8 cellular contexts compared by ENCODE assay signal in genomic region chr10:71266147-71266917, GRCh38. TPM values are rescaled to one million over a fixed set of nuclear protein-coding genes. Genes with fewer than 3 reads are reported as not detected.
DNase-seq lines count a peak whose midpoint lies in the region; ATAC-seq, FAIRE-seq and TF ChIP-seq lines count a peak whose summit lies in the region.

No MANE protein-coding gene starts in this region.

- H3K9ac ChIP-seq in H9 (ENCODE audit: extremely low read depth, insufficient read length, low read length): no peak overlapping the region

- H2AK5ac ChIP-seq in H9 (ENCODE audit: insufficient read length, low read length): no peak overlapping the region

- no peak overlapping the region; the same call in 1 of the 2 replicates for H3K4ac ChIP-seq in H9 (ENCODE audit: low read depth, low read length)

- H3K14ac ChIP-seq in H9 (ENCODE audit: insufficient read depth, low read length): peak overlapping the region; percentile 18

- H3K9me3 Mint-ChIP-seq in H9: peaks cover 0 to 3% of the 10 kb centered on the region in 2 experiments; a peak in 1 of 5 replicates
- no peaks in the 10 kb centered on the region for H3K9me3 Mint-ChIP-seq in stimulated activated effector memory CD8-positive, alpha-beta T cell treated with anti-CD3 and anti-CD28 coated beads, Interleukin-12 subunit alpha, Interleukin-12 subunit beta, amount 100 ng/mL, for 72 hours

- H3K36me3 Mint-ChIP-seq in H9 (ENCODE audit: insufficient read depth in 1 of 3, low read depth in 3 of 3): no peaks in the 10 kb centered on the region; a peak in 1 of 7 replicates
- H3K36me3 Mint-ChIP-seq in stimulated activated effector memory CD8-positive, alpha-beta T cell treated with anti-CD3 and anti-CD28 coated beads, Interleukin-12 subunit alpha, Interleukin-12 subunit beta, amount 100 ng/mL, for 72 hours: no peaks in the 10 kb centered on the region

- DNase-seq in H9: no peak
- DNase-seq in RWPE1 (ENCODE audit: low spot score): peak; percentile 74
- DNase-seq in left cardiac atrium: peak; percentile 60
- peak; percentile 58 for DNase-seq in small intestine
- DNase-seq in cerebellum (ENCODE audit: low spot score): no peak
- no peak for DNase-seq in OCI-M2 (lab: John Stamatoyannopoulos, UW; ENCODE audit: unreplicated experiment)
- DNase-seq in stimulated activated effector memory CD8-positive, alpha-beta T cell treated with anti-CD3 and anti-CD28 coated beads, Interleukin-12 subunit alpha, Interleukin-12 subunit beta, amount 100 ng/mL, for 72 hours (ENCODE audit: low spot score in 2 of 2): no peak
- DNase-seq in retina: no peak

- no peak overlapping the region for H4K8ac ChIP-seq in H9 (replicated peaks; ENCODE audit: insufficient read length, low read depth, low read length)

- no peak overlapping the region for H2BK120ac ChIP-seq in H9 (ENCODE audit: low read depth, low read length, poor library complexity, severe bottlenecking)

- no peak overlapping the region for H4K5ac ChIP-seq in H9 (ENCODE audit: insufficient read length, low read depth, low read length)

- H3K79me1 ChIP-seq in H9 (ENCODE audit: insufficient read depth, low read depth, low read length, poor library complexity, severe bottlenecking): no peaks in the 10 kb centered on the region

- no peak overlapping the region for H3K56ac ChIP-seq in H9 (ENCODE audit: insufficient read length, low read depth, low read length)

- no peaks in the 10 kb centered on the region for H4K20me1 ChIP-seq in H9 (ENCODE audit: control insufficient read depth, insufficient read depth, insufficient read length)

- FAIRE-seq in small intestine (lab: Jason Lieb, UNC): no peak

- no CpG with 5 or more reads among the region's 18 CpGs for WGBS in H9 (ENCODE audit: extremely low coverage, insufficient read length, low lambda C conversion rate)
- 28 to 52% (median 43%) methylated on average over 18 of the region's 18 CpGs for WGBS in small intestine, 3 donors

- H3K27ac ChIP-seq in H9 (ENCODE audit: insufficient read length, low read depth, low read length) (no peak overlapping the region), RWPE1 (peak overlapping the region; percentile 85), small intestine (ENCODE audit: low read depth in 1 of 2, low read length in 1 of 2) (peak overlapping the region in 1 of 2 donors; percentile 57)

- no peak overlapping the region for H3K4me3 Mint-ChIP-seq in H9
- no peak overlapping the region for H3K4me3 Mint-ChIP-seq in stimulated activated effector memory CD8-positive, alpha-beta T cell treated with anti-CD3 and anti-CD28 coated beads, Interleukin-12 subunit alpha, Interleukin-12 subunit beta, amount 100 ng/mL, for 72 hours

- H3K4me2 ChIP-seq in H9 (ENCODE audit: insufficient read depth, insufficient read length, low read length): no peak overlapping the region

- H2AFZ ChIP-seq in H9 (ENCODE audit: low read length): no peak overlapping the region

- no peaks in the 10 kb centered on the region for H3K27me3 ChIP-seq in H9 (ENCODE audit: insufficient read depth, low read length)
- no peaks in the 10 kb centered on the region for H3K27me3 ChIP-seq in small intestine (ENCODE audit: control insufficient read depth in 2 of 2, insufficient read depth in 2 of 2, low read length in 2 of 2)

- no peaks in the 10 kb centered on the region for H3K79me2 ChIP-seq in H9 (ENCODE audit: insufficient read depth, low read length)

- no peak overlapping the region for H3K23ac ChIP-seq in H9 (ENCODE audit: insufficient read length, low read depth, low read length)

- H2BK20ac ChIP-seq in H9 (ENCODE audit: low read depth, low read length, poor library complexity, severe bottlenecking): no peak overlapping the region

- H3K4me3 ChIP-seq in small intestine (ENCODE audit: low read depth in 1 of 2, low read length in 2 of 2): no peak overlapping the region

- intact Hi-C loops in left cardiac atrium (cut with DNase I): loop anchor here in 1 of 2 donors (5.0 kb wide), 1 partner anchor 34 kb away; no protein-coding TSS in a partner anchor

- H4K91ac ChIP-seq in H9 (ENCODE audit: insufficient read length, low read depth, low read length): no peak overlapping the region

- H2BK5ac ChIP-seq in H9 (ENCODE audit: insufficient read length, low read length): no peak overlapping the region

- H2BK12ac ChIP-seq in H9 (ENCODE audit: insufficient read length, low read depth, low read length): no peak overlapping the region

- POLR2A ChIA-PET in RWPE1 (lab: Yijun Ruan, JAX; ENCODE audit: low non-redundant PET): interaction anchor here (1.4 kb wide), 1 partner anchor 53 kb away, joined by 5 read pairs; no protein-coding TSS in a partner anchor

- H3K36me3 ChIP-seq in small intestine (ENCODE audit: control insufficient read depth in 2 of 2, insufficient read depth in 2 of 2, low read length in 2 of 2): no peaks in the 10 kb centered on the region

- no peaks in the 10 kb centered on the region for H3K9me3 ChIP-seq in H9 (ENCODE audit: control insufficient read depth, low read depth, low read length)
- no peaks in the 10 kb centered on the region for H3K9me3 ChIP-seq in small intestine (ENCODE audit: control insufficient read depth, low read depth)

- H2BK15ac ChIP-seq in H9 (ENCODE audit: low read depth, low read length): no peak overlapping the region

- no peaks in the 10 kb centered on the region for H3K23me2 ChIP-seq in H9 (ENCODE audit: insufficient read length, low read depth, low read length, poor library complexity, severe bottlenecking)

- H3K4me1 ChIP-seq in H9 (ENCODE audit: insufficient read depth, low read length): peaks cover 3% of the 10 kb centered on the region; the same call in 1 of the 2 replicates
- no peaks in the 10 kb centered on the region for H3K4me1 ChIP-seq in small intestine (ENCODE audit: control insufficient read depth in 2 of 2, insufficient read depth in 1 of 2, low read depth in 1 of 2, low read length in 1 of 2)

- no peak for TF ChIP-seq CTCF in H9 (conservative IDR thresholded peaks at IDR 0.05)
- no peak for TF ChIP-seq CTCF in RWPE1 (conservative IDR thresholded peaks at IDR 0.05; ENCODE audit: low read depth)

- no peak overlapping the region for H3T11ph ChIP-seq in H9 (ENCODE audit: low read length)

- peak in 1 of 2 donors; percentile 39 for ATAC-seq in left cardiac atrium
- no peak for ATAC-seq in stimulated activated effector memory CD8-positive, alpha-beta T cell treated with anti-CD3 and anti-CD28 coated beads, Interleukin-12 subunit alpha, Interleukin-12 subunit beta, amount 100 ng/mL, for 72 hours

- H3K4me1 Mint-ChIP-seq in H9: peaks cover 76 to 81% of the 10 kb centered on the region in 2 experiments
- H3K4me1 Mint-ChIP-seq in stimulated activated effector memory CD8-positive, alpha-beta T cell treated with anti-CD3 and anti-CD28 coated beads, Interleukin-12 subunit alpha, Interleukin-12 subunit beta, amount 100 ng/mL, for 72 hours: no peaks in the 10 kb centered on the region

- peak overlapping the region; percentile 43 for H3K18ac ChIP-seq in H9 (ENCODE audit: insufficient read length, low read depth, low read length)

- CTCF ChIA-PET in RWPE1 (lab: Yijun Ruan, JAX): interaction anchor here (0.7 to 1.9 kb wide), 6 partner anchors 10 to 53 kb away, joined by 3 to 6 read pairs (median 3); no protein-coding TSS in a partner anchor

- peaks cover 1% of the 10 kb centered on the region for H3K27me3 Mint-ChIP-seq in H9 (ENCODE audit: low read depth)

- peak overlapping the region; percentile 65 to 89 (median 79); a peak in 4 of 7 replicates for H3K27ac Mint-ChIP-seq in H9
- H3K27ac Mint-ChIP-seq in stimulated activated effector memory CD8-positive, alpha-beta T cell treated with anti-CD3 and anti-CD28 coated beads, Interleukin-12 subunit alpha, Interleukin-12 subunit beta, amount 100 ng/mL, for 72 hours: no peak overlapping the region

RNA-seq across cellular contexts. Expression of gene SLC29A3, which starts 52.7 kb away (rescaled TPM):
- total RNA-seq in H9 (2021) (9.2 and 10.2 TPM in 2 replicates), left cardiac atrium (1 to 10 TPM; 2.5 to 3.6 TPM), cerebellum (3.2 TPM)
- 1 to 10 TPM in 2 of 3 donors, under 1 TPM in 1; 0.45 to 4.3 (median 1.1) TPM for polyA plus RNA-seq in small intestine

RNA-seq across cellular contexts. Expression of gene UNC5B, which starts 54.0 kb away (rescaled TPM):
- 28.4 and 29.7 TPM in 2 replicates for total RNA-seq in H9 (2021)
- 10 to 100 TPM; 12.4 to 17.7 TPM for total RNA-seq in left cardiac atrium
- polyA plus RNA-seq in small intestine: 10 to 100 TPM in 1 of 3 donors, 1 to 10 TPM in 1, under 1 TPM in 1; 0.27 to 10.9 (median 2.5) TPM
- 10.7 TPM for total RNA-seq in cerebellum

Comparison
In these comparisons a context has a peak if more than half of its experiments do, and no peak if none do; other contexts are left out.
1. DNase-seq: peak in RWPE1 (single experiment), left cardiac atrium (single experiment) and small intestine (single experiment); none in H9 (single experiment), cerebellum (single experiment), OCI-M2 (single experiment), stimulated activated effector memory CD8-positive, alpha-beta T cell treated with anti-CD3 and anti-CD28 coated beads, Interleukin-12 subunit alpha, Interleukin-12 subunit beta, amount 100 ng/mL, for 72 hours (0 of 2) and retina (single experiment).